ENCODE assay signal across 8 cellular contexts in the genomic region with DNA sequence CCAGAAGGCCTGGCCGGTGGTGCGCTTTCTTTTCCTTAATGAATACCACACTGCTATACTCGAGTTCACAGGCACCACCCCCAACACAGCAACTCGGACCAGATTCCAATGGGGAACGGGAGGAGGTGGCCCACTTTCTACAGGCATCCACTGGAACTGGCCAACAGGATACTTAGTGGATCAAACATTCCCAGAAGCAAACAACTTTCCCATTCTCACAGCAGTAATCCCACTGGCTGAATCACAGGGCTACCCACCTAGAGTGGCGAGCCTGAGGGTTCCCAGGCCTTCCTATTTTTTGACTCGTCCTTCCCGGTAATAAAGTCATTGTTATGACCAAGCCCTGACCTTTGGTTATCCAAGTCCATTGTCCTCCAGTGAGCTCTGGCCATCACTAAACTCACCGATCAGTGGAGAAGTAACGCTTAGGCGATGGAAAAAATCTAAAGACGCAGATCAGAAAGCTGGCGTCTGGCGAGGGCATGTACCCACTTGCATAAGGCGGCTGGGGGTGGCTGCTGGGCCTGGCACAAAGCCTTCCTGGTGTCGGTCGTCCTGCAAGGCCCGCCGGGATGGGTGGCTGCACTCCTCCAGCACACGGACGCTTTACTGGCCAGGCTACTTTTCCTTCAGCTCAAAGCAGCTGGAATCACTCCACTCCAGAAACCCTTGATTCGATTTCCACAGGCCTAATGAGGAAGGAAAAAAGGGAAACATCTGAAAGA. TPM values are rescaled to one million over a fixed set of nuclear protein-coding genes. Genes with fewer than 3 reads are reported as not detected.
DNase-seq lines count a peak whose midpoint lies in the region; ATAC-seq and TF ChIP-seq lines count a peak whose summit lies in the region.

No MANE protein-coding gene starts in this region.

- H3K9me3 ChIP-seq in upper lobe of left lung = no peaks in the 10 kb centered on the region

- WGBS in lower leg skin, 2 donors = 34 to 36% methylated on average over 22 of the region's 22 CpGs
- 54 to 57% methylated on average over 17 to 22 of the region's 22 CpGs for WGBS in upper lobe of left lung, 2 donors

- intact Hi-C loops in lower leg skin (cut with DNase I; ENCODE audit: low total_unique reads) = no loop called here

- no peak for ATAC-seq in stimulated activated naive CD8-positive, alpha-beta T cell treated with anti-CD3 and anti-CD28 coated beads, Interleukin-15, Interleukin-2, amounts not matched to agents 100 U/mL and 50 U/mL, for 24 hours
- ATAC-seq in upper lobe of left lung (ENCODE audit: low FRiP score in 2 of 2) (peak; percentile 0 to 43), GM18873 (IDR thresholded peaks at IDR 0.05; ENCODE audit: low FRiP score, unreplicated experiment) (no peak), GM21619 (IDR thresholded peaks at IDR 0.05; ENCODE audit: unreplicated experiment) (no peak)

- H3K9me3 Mint-ChIP-seq in stimulated activated naive CD8-positive, alpha-beta T cell treated with anti-CD3 and anti-CD28 coated beads, Interleukin-15, Interleukin-2, amounts not matched to agents 100 ng/mL and 50 ng/mL, for 24 hours = no peaks in the 10 kb centered on the region

- H3K4me1 ChIP-seq in upper lobe of left lung = peaks cover 16 to 40% (median 32%) of the 10 kb centered on the region in 4 donors

- H3K27ac Mint-ChIP-seq in stimulated activated naive CD8-positive, alpha-beta T cell treated with anti-CD3 and anti-CD28 coated beads, Interleukin-15, Interleukin-2, amounts not matched to agents 100 ng/mL and 50 ng/mL, for 24 hours = peak overlapping the region; percentile 82

- peak overlapping the region; percentile 77 for H3K27ac ChIP-seq in caudate nucleus (ENCODE audit: low read depth, low read length)
- peak overlapping the region; percentile 95 to 100 (median 98) for H3K27ac ChIP-seq in upper lobe of left lung

- TF ChIP-seq CTCF in lower leg skin (IDR thresholded peaks at IDR 0.05) (no peak), upper lobe of left lung (IDR thresholded peaks at IDR 0.05) (no peak)

- H3K4me3 ChIP-seq in lower leg skin (ENCODE audit: low read depth, poor library complexity, severe bottlenecking) (peak overlapping the region; percentile 97), upper lobe of left lung (peak overlapping the region; percentile 72 to 83 (median 78))

- TF ChIP-seq POLR2A in lower leg skin (IDR thresholded peaks at IDR 0.05) (no peak), upper lobe of left lung (IDR thresholded peaks at IDR 0.05) (peak in 1 of 4 donors; percentile 35)

- DNase-seq in stimulated activated naive CD8-positive, alpha-beta T cell treated with anti-CD3 and anti-CD28 coated beads, Interleukin-15, Interleukin-2, amounts not matched to agents 100 U/mL and 50 U/mL, for 24 hours = no peak
- DNase-seq in caudate nucleus (lab: John Stamatoyannopoulos, UW) = peak in 6 of 61 donors; percentile 12 to 36 (median 22)
- peak in 1 of 2 donors; percentile 59 for DNase-seq in lower leg skin (ENCODE audit: low spot score in 2 of 2)
- peak; percentile 37 to 81 for DNase-seq in upper lobe of left lung
- no peak for DNase-seq in activated CD4-positive, alpha-beta T cell treated with anti-CD3 and anti-CD28 coated beads, Interleukin-2, amount 50 U/mL, for 48 hours

- TF ChIP-seq EP300 in upper lobe of left lung (IDR thresholded peaks at IDR 0.05) = peak in 1 of 4 donors; percentile 32

- H3K4me3 Mint-ChIP-seq in stimulated activated naive CD8-positive, alpha-beta T cell treated with anti-CD3 and anti-CD28 coated beads, Interleukin-15, Interleukin-2, amounts not matched to agents 100 ng/mL and 50 ng/mL, for 24 hours = peak overlapping the region; percentile 84

- peaks cover 19% of the 10 kb centered on the region for H3K36me3 Mint-ChIP-seq in stimulated activated naive CD8-positive, alpha-beta T cell treated with anti-CD3 and anti-CD28 coated beads, Interleukin-15, Interleukin-2, amounts not matched to agents 100 ng/mL and 50 ng/mL, for 24 hours (ENCODE audit: low read depth)

- peaks cover 24% of the 10 kb centered on the region for H3K4me1 Mint-ChIP-seq in stimulated activated naive CD8-positive, alpha-beta T cell treated with anti-CD3 and anti-CD28 coated beads, Interleukin-15, Interleukin-2, amounts not matched to agents 100 ng/mL and 50 ng/mL, for 24 hours (ENCODE audit: low read depth)

- peaks cover 0 to 32% (median 3%) of the 10 kb centered on the region in 4 donors for H3K36me3 ChIP-seq in upper lobe of left lung

- no peaks in the 10 kb centered on the region for H3K27me3 ChIP-seq in upper lobe of left lung

- no peaks in the 10 kb centered on the region for H3K27me3 Mint-ChIP-seq in stimulated activated naive CD8-positive, alpha-beta T cell treated with anti-CD3 and anti-CD28 coated beads, Interleukin-15, Interleukin-2, amounts not matched to agents 100 ng/mL and 50 ng/mL, for 24 hours

RNA-seq across cellular contexts. Expression of gene EOGT, which starts 1.2 kb away (rescaled TPM):
- 10 to 100 TPM; 11.3 to 22.8 (median 16.0) TPM for total RNA-seq in lower leg skin
- total RNA-seq in upper lobe of left lung = 10 to 100 TPM; 29.9 to 79.6 (median 40.9) TPM

RNA-seq across cellular contexts. Expression of gene TMF1, which starts 39.9 kb away (rescaled TPM):
- 10 to 100 TPM; 21.1 to 27.7 (median 24.9) TPM for total RNA-seq in lower leg skin
- 100 to 1,000 TPM in 1 of 6 donors, 10 to 100 TPM in 5; 30.2 to 212 (median 53.0) TPM for total RNA-seq in upper lobe of left lung

Comparison
In these comparisons a context has a peak if more than half of its experiments do, and no peak if none do; other contexts are left out.
1. ATAC-seq: peak in upper lobe of left lung (2 of 2); none in stimulated activated naive CD8-positive, alpha-beta T cell treated with anti-CD3 and anti-CD28 coated beads, Interleukin-15, Interleukin-2, amounts not matched to agents 100 U/mL and 50 U/mL, for 24 hours (single experiment), GM18873 (single experiment) and GM21619 (single experiment).
2. DNase-seq: peak in upper lobe of left lung (2 of 2); none in stimulated activated naive CD8-positive, alpha-beta T cell treated with anti-CD3 and anti-CD28 coated beads, Interleukin-15, Interleukin-2, amounts not matched to agents 100 U/mL and 50 U/mL, for 24 hours (single experiment) and activated CD4-positive, alpha-beta T cell treated with anti-CD3 and anti-CD28 coated beads, Interleukin-2, amount 50 U/mL, for 48 hours (0 of 2).